ENCODE assay signal across 10 cellular contexts in genomic region chr9:127522727-127523126, GRCh38.
DNase-seq lines count a peak whose midpoint lies in the region; ATAC-seq, FAIRE-seq and TF ChIP-seq lines count a peak whose summit lies in the region.
"Had no signal": no experiment of that assay in that cellular context is flagged by ENCODE, and none has a peak within 500 bp of the region (broad histone marks: within the 10 kb centered on the region; RNA-seq: fewer than 3 reads in every experiment).

No MANE protein-coding gene starts in this region.

- no peak overlapping the region for H3K4ac ChIP-seq in mesendoderm (ENCODE audit: low read depth, low read length)

- H4K5ac ChIP-seq in mesendoderm (ENCODE audit: low read length), result no peak overlapping the region

- peaks cover 58% of the 10 kb centered on the region for H3K36me3 ChIP-seq in bronchial epithelial cell (ENCODE audit: control insufficient read depth, insufficient read depth, low read length)
- H3K36me3 ChIP-seq in mesendoderm (ENCODE audit: control insufficient read depth, insufficient read depth, low read length), result peaks cover 7% of the 10 kb centered on the region

- no peaks in the 10 kb centered on the region for H3K79me2 ChIP-seq in mesendoderm (ENCODE audit: control insufficient read depth, insufficient read depth, low read length)

- DNase-seq in M059J (ENCODE audit: low read depth) (peak; percentile 86), bronchial epithelial cell (ENCODE audit: low read depth) (peak; percentile 73), mesendoderm (no peak), type B pancreatic cell (ENCODE audit: extremely low spot score, unreplicated experiment) (no peak), frontal cortex (ENCODE audit: low spot score in 2 of 2) (no peak)
- no peak for DNase-seq in activated CD4-positive, alpha-beta T cell treated with anti-CD3 and anti-CD28 coated beads for 48 hours
- DNase-seq: stimulated activated naive CD4-positive, alpha-beta T cell treated with Interleukin-2 at 50 U/mL for 16 hours had no signal

- WGBS in mesendoderm (ENCODE audit: extremely low coverage, insufficient coverage, low lambda C conversion rate), result no CpG with 5 or more reads among the region's 2 CpGs

- TF ChIP-seq CTCF in bronchial epithelial cell (IDR thresholded peaks at IDR 0.05; ENCODE audit: insufficient read depth, low read length, severe bottlenecking) (no peak), type B pancreatic cell (conservative IDR thresholded peaks at IDR 0.05) (no peak)

- H3K4me1 ChIP-seq in mesendoderm (ENCODE audit: control insufficient read depth, low read depth, low read length), result no peaks in the 10 kb centered on the region

- H3K27ac ChIP-seq in mesendoderm (ENCODE audit: low read depth, low read length), result no peak overlapping the region

- no peak for ATAC-seq in activated T-helper 17 cell treated with anti-CD3 and anti-CD28 coated beads, Interleukin-2, amount 50 U/mL, for 72 hours (replicated peaks)

- H3K79me1 ChIP-seq in mesendoderm (ENCODE audit: low read length), result peaks cover 2% of the 10 kb centered on the region

- FAIRE-seq in bronchial epithelial cell (lab: Jason Lieb, UNC), result peak; percentile 98
- FAIRE-seq in frontal cortex (lab: Jason Lieb, UNC), result no peak

- peaks cover 43% of the 10 kb centered on the region for H3K36me3 Mint-ChIP-seq in type B pancreatic cell
- peaks cover 74% of the 10 kb centered on the region for H3K36me3 Mint-ChIP-seq in activated T-helper 17 cell treated with anti-CD3 and anti-CD28 coated beads, Interleukin-2, amount 50 U/mL, for 72 hours (ENCODE audit: low read depth)

- no peak overlapping the region for H3K18ac ChIP-seq in mesendoderm (ENCODE audit: low read length)

- H3K9ac ChIP-seq in mesendoderm (ENCODE audit: low read length), result no peak overlapping the region

- H3K4me2 ChIP-seq in mesendoderm (ENCODE audit: low read length), result no peak overlapping the region

- H2BK120ac ChIP-seq in mesendoderm (ENCODE audit: low read depth, low read length), result no peak overlapping the region

- peak overlapping the region; percentile 39 for H3K56ac ChIP-seq in mesendoderm (ENCODE audit: low read length)

- H3K27ac Mint-ChIP-seq in type B pancreatic cell, result peak overlapping the region; percentile 80
- H3K27ac Mint-ChIP-seq in activated T-helper 17 cell treated with anti-CD3 and anti-CD28 coated beads, Interleukin-2, amount 50 U/mL, for 72 hours, result no peak overlapping the region
- H3K27ac Mint-ChIP-seq: activated naive CD8-positive, alpha-beta T cell treated with anti-CD3 and anti-CD28 coated beads for 36 hours had no signal

- H3K23ac ChIP-seq in mesendoderm (ENCODE audit: low read length), result no peak overlapping the region

- no peak overlapping the region for H2AK5ac ChIP-seq in mesendoderm (ENCODE audit: low read length)

- peaks cover 10% of the 10 kb centered on the region for H3K4me1 Mint-ChIP-seq in type B pancreatic cell (ENCODE audit: unreplicated experiment)
- no peaks in the 10 kb centered on the region for H3K4me1 Mint-ChIP-seq in activated T-helper 17 cell treated with anti-CD3 and anti-CD28 coated beads, Interleukin-2, amount 50 U/mL, for 72 hours

- peak overlapping the region; percentile 41 for H3K4me3 Mint-ChIP-seq in type B pancreatic cell
- H3K4me3 Mint-ChIP-seq in activated T-helper 17 cell treated with anti-CD3 and anti-CD28 coated beads, Interleukin-2, amount 50 U/mL, for 72 hours, result no peak overlapping the region
- H3K4me3 Mint-ChIP-seq: activated naive CD8-positive, alpha-beta T cell treated with anti-CD3 and anti-CD28 coated beads for 36 hours had no signal

- no peaks in the 10 kb centered on the region for H3K9me3 Mint-ChIP-seq in type B pancreatic cell
- no peaks in the 10 kb centered on the region for H3K9me3 Mint-ChIP-seq in activated T-helper 17 cell treated with anti-CD3 and anti-CD28 coated beads, Interleukin-2, amount 50 U/mL, for 72 hours

- H3K27me3 ChIP-seq in bronchial epithelial cell (ENCODE audit: control insufficient read depth, insufficient read depth, low read length), result no peaks in the 10 kb centered on the region
- H3K27me3 ChIP-seq in mesendoderm (ENCODE audit: insufficient read depth, low read length, poor library complexity), result no peaks in the 10 kb centered on the region

- H4K8ac ChIP-seq in mesendoderm (ENCODE audit: low read depth, low read length), result no peak overlapping the region

- H3K4me3 ChIP-seq in bronchial epithelial cell (ENCODE audit: low read depth, low read length) (no peak overlapping the region), mesendoderm (ENCODE audit: low read length) (no peak overlapping the region)
- H3K4me3 ChIP-seq: lung had no signal

- H2BK15ac ChIP-seq in mesendoderm (replicated peaks; ENCODE audit: low read depth), result no peak overlapping the region

- H3K27me3 Mint-ChIP-seq in type B pancreatic cell, result no peaks in the 10 kb centered on the region
- no peaks in the 10 kb centered on the region for H3K27me3 Mint-ChIP-seq in activated T-helper 17 cell treated with anti-CD3 and anti-CD28 coated beads, Interleukin-2, amount 50 U/mL, for 72 hours
- H3K27me3 Mint-ChIP-seq: activated naive CD8-positive, alpha-beta T cell treated with anti-CD3 and anti-CD28 coated beads for 36 hours had no signal

- H2BK5ac ChIP-seq in mesendoderm (ENCODE audit: low read length), result no peak overlapping the region

Comparison
In these comparisons a context has a peak if more than half of its experiments do, and no peak if none do; other contexts are left out.
1. DNase-seq: peak in M059J (single experiment) and bronchial epithelial cell (single experiment); none in mesendoderm (single experiment), type B pancreatic cell (single experiment), activated CD4-positive, alpha-beta T cell treated with anti-CD3 and anti-CD28 coated beads for 48 hours (single experiment) and frontal cortex (0 of 2).